In the genomic region with DNA sequence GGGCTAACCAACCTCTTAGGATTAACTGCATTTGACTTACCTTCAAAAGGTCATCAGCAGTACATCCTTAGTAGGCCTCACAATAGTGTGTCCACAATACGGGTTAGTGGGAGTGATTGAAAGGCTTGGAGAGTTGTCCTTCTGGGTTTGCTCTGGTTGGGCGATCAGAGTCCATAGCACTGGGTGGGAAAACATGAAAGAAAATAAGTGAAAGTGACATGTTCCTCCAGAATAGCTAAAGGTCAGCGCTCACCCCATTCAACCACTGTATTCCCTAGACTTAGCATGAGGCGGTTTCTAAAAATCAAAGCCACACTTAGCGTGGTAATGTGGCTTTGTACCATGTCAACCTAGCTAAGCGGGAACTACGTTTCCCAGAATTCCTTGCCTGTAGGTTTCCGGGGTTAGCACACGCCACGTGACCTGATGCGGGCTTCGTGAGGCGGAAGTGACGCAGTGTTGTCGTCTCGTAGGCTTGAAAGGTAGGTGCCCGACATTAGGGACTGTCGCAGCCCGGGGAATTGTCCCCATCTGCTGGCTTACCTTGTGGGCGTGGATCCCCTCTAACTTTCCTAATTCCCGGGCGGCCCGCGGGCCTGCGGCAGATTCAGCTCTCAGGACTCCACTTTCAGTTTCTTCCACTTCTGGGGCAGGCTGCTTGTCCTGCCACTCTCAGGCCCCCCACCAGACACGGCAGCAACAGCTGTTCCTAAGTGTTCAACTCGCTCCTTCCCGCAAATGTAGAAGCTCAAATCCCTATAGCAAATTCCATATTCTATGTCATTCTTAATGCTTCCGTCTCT, we compare ENCODE assay signal across 1 cellular context.
TF ChIP-seq lines count a peak whose summit lies in the region.

No MANE protein-coding gene starts in this region.

TF ChIP-seq in GM12878, 131 proteins besides CTCF, POLR2A, EP300 and RAD21 (continued from another document and continues in another):
- TF ChIP-seq CREM (IDR thresholded peaks at IDR 0.05; ENCODE audit: low read depth) (peak; percentile 97), POLR2AphosphoS2 (IDR thresholded peaks at IDR 0.05; ENCODE audit: low read depth, low read length) (peak; percentile 87), RUNX3 (IDR thresholded peaks at IDR 0.05; ENCODE audit: low read length) (peak; percentile 30), SREBF1 (IDR thresholded peaks at IDR 0.05; ENCODE audit: low read length) (no peak; the same call in 1 of the 2 replicates), ATF7 (IDR thresholded peaks at IDR 0.05; ENCODE audit: low read depth) (peak; percentile 68), HCFC1 (IDR thresholded peaks at IDR 0.05; ENCODE audit: low read length) (peak; percentile 96), MYB (IDR thresholded peaks at IDR 0.05; ENCODE audit: borderline replicate concordance, low read depth, low read length) (no peak), SIN3A (IDR thresholded peaks at IDR 0.05; ENCODE audit: low read depth, low read length) (0 out of 2 replicates have a peak, but pooled peaks have one; percentile 49), IRF4 (IDR thresholded peaks at IDR 0.05; ENCODE audit: low read depth, low read length) (no peak), FOXK2 (IDR thresholded peaks at IDR 0.05) (peak; percentile 47; the same call in 1 of the 2 replicates), ZNF274 (IDR thresholded peaks at IDR 0.05; ENCODE audit: insufficient read depth, insufficient read length) (no peak), TCF7 (IDR thresholded peaks at IDR 0.05; ENCODE audit: borderline replicate concordance) (no peak), ETV6 (conservative IDR thresholded peaks at IDR 0.05 in 1 of 2, IDR thresholded peaks at IDR 0.05 in 1 of 2; ENCODE audit: borderline replicate concordance in 1 of 2, low read depth in 1 of 2) (no peak; a peak in 1 of 4 replicates), E2F8 (IDR thresholded peaks at IDR 0.05; ENCODE audit: low read depth, partially characterized antibody) (peak; percentile 39), SUZ12 (IDR thresholded peaks at IDR 0.05; ENCODE audit: unreplicated experiment) (no peak), SMAD5 (IDR thresholded peaks at IDR 0.05; ENCODE audit: low read depth) (peak; percentile 66; the same call in 1 of the 2 replicates), SP1 (IDR thresholded peaks at IDR 0.05; ENCODE audit: low read depth, low read length) (no peak), SMAD1 (IDR thresholded peaks at IDR 0.05; ENCODE audit: low read depth, partially characterized antibody) (peak; percentile 57), RFX5 (IDR thresholded peaks at IDR 0.05; ENCODE audit: low read depth, low read length) (0 out of 2 replicates have a peak, but pooled peaks have one; percentile 14), EZH2 (IDR thresholded peaks at IDR 0.05; ENCODE audit: borderline replicate concordance, control insufficient read depth, low read depth, low read length) (no peak), PML (IDR thresholded peaks at IDR 0.05; ENCODE audit: low read length) (no peak), ZZZ3 (IDR thresholded peaks at IDR 0.05; ENCODE audit: control insufficient read depth, insufficient read length, low read depth) (no peak), REST (IDR thresholded peaks at IDR 0.05; ENCODE audit: low read depth, low read length) (no peak), ZNF592 (IDR thresholded peaks at IDR 0.05) (no peak), IKZF2 (IDR thresholded peaks at IDR 0.05) (peak in 1 of 2 experiments; percentile 22; a peak in 1 of 4 replicates), ZNF217 (IDR thresholded peaks at IDR 0.05) (no peak), ZSCAN29 (IDR thresholded peaks at IDR 0.05) (no peak), PAX8 (IDR thresholded peaks at IDR 0.05) (no peak), SUPT20H (IDR thresholded peaks at IDR 0.05; ENCODE audit: borderline replicate concordance, control insufficient read depth, low read depth, low read length) (no peak), KAT2A (conservative IDR thresholded peaks at IDR 0.05; ENCODE audit: control insufficient read depth, low read depth, low read length) (no peak), NR2F1 (conservative IDR thresholded peaks at IDR 0.05) (no peak), STAT1 (conservative IDR thresholded peaks at IDR 0.05) (0 out of 2 replicates have a peak, but pooled peaks have one; percentile 31)
- TF ChIP-seq, protein P1, sequence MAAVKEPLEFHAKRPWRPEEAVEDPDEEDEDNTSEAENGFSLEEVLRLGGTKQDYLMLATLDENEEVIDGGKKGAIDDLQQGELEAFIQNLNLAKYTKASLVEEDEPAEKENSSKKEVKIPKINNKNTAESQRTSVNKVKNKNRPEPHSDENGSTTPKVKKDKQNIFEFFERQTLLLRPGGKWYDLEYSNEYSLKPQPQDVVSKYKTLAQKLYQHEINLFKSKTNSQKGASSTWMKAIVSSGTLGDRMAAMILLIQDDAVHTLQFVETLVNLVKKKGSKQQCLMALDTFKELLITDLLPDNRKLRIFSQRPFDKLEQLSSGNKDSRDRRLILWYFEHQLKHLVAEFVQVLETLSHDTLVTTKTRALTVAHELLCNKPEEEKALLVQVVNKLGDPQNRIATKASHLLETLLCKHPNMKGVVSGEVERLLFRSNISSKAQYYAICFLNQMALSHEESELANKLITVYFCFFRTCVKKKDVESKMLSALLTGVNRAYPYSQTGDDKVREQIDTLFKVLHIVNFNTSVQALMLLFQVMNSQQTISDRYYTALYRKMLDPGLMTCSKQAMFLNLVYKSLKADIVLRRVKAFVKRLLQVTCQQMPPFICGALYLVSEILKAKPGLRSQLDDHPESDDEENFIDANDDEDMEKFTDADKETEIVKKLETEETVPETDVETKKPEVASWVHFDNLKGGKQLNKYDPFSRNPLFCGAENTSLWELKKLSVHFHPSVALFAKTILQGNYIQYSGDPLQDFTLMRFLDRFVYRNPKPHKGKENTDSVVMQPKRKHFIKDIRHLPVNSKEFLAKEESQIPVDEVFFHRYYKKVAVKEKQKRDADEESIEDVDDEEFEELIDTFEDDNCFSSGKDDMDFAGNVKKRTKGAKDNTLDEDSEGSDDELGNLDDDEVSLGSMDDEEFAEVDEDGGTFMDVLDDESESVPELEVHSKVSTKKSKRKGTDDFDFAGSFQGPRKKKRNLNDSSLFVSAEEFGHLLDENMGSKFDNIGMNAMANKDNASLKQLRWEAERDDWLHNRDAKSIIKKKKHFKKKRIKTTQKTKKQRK (IDR thresholded peaks at IDR 0.05; ENCODE audit: low read depth, low read length) = no peak
- TF ChIP-seq, protein P2, sequence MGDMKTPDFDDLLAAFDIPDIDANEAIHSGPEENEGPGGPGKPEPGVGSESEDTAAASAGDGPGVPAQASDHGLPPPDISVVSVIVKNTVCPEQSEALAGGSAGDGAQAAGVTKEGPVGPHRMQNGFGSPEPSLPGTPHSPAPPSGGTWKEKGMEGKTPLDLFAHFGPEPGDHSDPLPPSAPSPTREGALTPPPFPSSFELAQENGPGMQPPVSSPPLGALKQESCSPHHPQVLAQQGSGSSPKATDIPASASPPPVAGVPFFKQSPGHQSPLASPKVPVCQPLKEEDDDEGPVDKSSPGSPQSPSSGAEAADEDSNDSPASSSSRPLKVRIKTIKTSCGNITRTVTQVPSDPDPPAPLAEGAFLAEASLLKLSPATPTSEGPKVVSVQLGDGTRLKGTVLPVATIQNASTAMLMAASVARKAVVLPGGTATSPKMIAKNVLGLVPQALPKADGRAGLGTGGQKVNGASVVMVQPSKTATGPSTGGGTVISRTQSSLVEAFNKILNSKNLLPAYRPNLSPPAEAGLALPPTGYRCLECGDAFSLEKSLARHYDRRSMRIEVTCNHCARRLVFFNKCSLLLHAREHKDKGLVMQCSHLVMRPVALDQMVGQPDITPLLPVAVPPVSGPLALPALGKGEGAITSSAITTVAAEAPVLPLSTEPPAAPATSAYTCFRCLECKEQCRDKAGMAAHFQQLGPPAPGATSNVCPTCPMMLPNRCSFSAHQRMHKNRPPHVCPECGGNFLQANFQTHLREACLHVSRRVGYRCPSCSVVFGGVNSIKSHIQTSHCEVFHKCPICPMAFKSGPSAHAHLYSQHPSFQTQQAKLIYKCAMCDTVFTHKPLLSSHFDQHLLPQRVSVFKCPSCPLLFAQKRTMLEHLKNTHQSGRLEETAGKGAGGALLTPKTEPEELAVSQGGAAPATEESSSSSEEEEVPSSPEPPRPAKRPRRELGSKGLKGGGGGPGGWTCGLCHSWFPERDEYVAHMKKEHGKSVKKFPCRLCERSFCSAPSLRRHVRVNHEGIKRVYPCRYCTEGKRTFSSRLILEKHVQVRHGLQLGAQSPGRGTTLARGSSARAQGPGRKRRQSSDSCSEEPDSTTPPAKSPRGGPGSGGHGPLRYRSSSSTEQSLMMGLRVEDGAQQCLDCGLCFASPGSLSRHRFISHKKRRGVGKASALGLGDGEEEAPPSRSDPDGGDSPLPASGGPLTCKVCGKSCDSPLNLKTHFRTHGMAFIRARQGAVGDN (IDR thresholded peaks at IDR 0.05) = no peak
- TF ChIP-seq, protein P3, sequence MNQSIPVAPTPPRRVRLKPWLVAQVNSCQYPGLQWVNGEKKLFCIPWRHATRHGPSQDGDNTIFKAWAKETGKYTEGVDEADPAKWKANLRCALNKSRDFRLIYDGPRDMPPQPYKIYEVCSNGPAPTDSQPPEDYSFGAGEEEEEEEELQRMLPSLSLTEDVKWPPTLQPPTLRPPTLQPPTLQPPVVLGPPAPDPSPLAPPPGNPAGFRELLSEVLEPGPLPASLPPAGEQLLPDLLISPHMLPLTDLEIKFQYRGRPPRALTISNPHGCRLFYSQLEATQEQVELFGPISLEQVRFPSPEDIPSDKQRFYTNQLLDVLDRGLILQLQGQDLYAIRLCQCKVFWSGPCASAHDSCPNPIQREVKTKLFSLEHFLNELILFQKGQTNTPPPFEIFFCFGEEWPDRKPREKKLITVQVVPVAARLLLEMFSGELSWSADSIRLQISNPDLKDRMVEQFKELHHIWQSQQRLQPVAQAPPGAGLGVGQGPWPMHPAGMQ (IDR thresholded peaks at IDR 0.05; ENCODE audit: borderline replicate concordance) = no peak
